8 cellular contexts compared by ENCODE assay signal in genomic region chr15:88620995-88621772, GRCh38. TPM values are rescaled to one million over a fixed set of nuclear protein-coding genes. Genes with fewer than 3 reads are reported as not detected.
DNase-seq lines count a peak whose midpoint lies in the region; FAIRE-seq and TF ChIP-seq lines count a peak whose summit lies in the region.

Gene AEN (plus strand): TSS chr15:88621340. CDS start chr15:88626210, 4,870 bp downstream.

- H3K27me3 ChIP-seq in DOHH2 (ENCODE audit: control insufficient read depth, low read length) = no peaks in the 10 kb centered on the region
- no peaks in the 10 kb centered on the region for H3K27me3 ChIP-seq in GM23248 (replicated peaks; ENCODE audit: insufficient read depth)
- H3K27me3 ChIP-seq in Karpas-422 (ENCODE audit: low read length) = no peaks in the 10 kb centered on the region
- H3K27me3 ChIP-seq in esophagus muscularis mucosa = peaks cover 0 to 9% (median 0%) of the 10 kb centered on the region in 4 donors

- 1% methylated on average over 61 to 71 of the region's 71 CpGs for WGBS in GM23248 (ENCODE audit: low coverage in 1 of 2, low lambda C conversion rate in 2 of 2, missing lambda C conversion rate in 2 of 2), 2 experiments
- WGBS in esophagus muscularis mucosa = under 1% methylated on average over 22 of the region's 71 CpGs

- H3K4me3 ChIP-seq in DOHH2 (ENCODE audit: low read length) (peak within 1 kb of the TSS; percentile 96), GM23248 (peak within 1 kb of the TSS; percentile 93), Karpas-422 (ENCODE audit: low read length) (peak within 1 kb of the TSS; percentile 87), esophagus muscularis mucosa (peak within 1 kb of the TSS; percentile 84 to 95 (median 88))

- H3K27ac ChIP-seq in DOHH2 (ENCODE audit: low read depth, low read length) = peak within 1 kb of the TSS; percentile 70
- peak within 1 kb of the TSS; percentile 98 for H3K27ac ChIP-seq in GM23248
- peak within 1 kb of the TSS; percentile 78 for H3K27ac ChIP-seq in Karpas-422 (ENCODE audit: low read length)
- H3K27ac ChIP-seq in esophagus muscularis mucosa (replicated peaks in 1 of 4) = peak within 1 kb of the TSS; percentile 82 to 94 (median 83)

- H3K36me3 ChIP-seq in DOHH2 (ENCODE audit: control insufficient read depth, low read length) (peaks cover 48% of the 10 kb centered on the region), GM23248 (ENCODE audit: low read depth) (no peaks in the 10 kb centered on the region), Karpas-422 (ENCODE audit: insufficient read depth, low read length) (peaks cover 8% of the 10 kb centered on the region; the same call in 1 of the 2 replicates), esophagus muscularis mucosa (peaks cover 3 to 5% (median 3%) of the 10 kb centered on the region in 4 donors)

- in situ Hi-C loops in GM23248 (cut with MboI) = no loop called here

- H3F3A ChIP-seq in DOHH2 (ENCODE audit: control insufficient read depth, insufficient read depth) (0 out of 2 replicates have a peak, but pooled peaks cover 2% of the 10 kb centered on the region), GM23248 (ENCODE audit: insufficient read depth) (peaks cover 27% of the 10 kb centered on the region)

- H3K9ac ChIP-seq in GM23248 = peak within 1 kb of the TSS; percentile 99
- H3K9ac ChIP-seq in Karpas-422 (ENCODE audit: low read length) = peak within 1 kb of the TSS; percentile 87

- peak; percentile 33 for TF ChIP-seq POLR2A in esophagus muscularis mucosa (IDR thresholded peaks at IDR 0.05; ENCODE audit: low read depth)

- TF ChIP-seq EP300 in esophagus muscularis mucosa (IDR thresholded peaks at IDR 0.05) = no peak

- DNase-seq in GM23248 (peak; percentile 99), Karpas-422 (peak; percentile 98), RCC 7860 (ENCODE audit: low spot score) (peak; percentile 90), esophagus muscularis mucosa (ENCODE audit: extremely low spot score) (peak; percentile 98), myocyte (ENCODE audit: low read depth) (peak; percentile 97)
- DNase-seq in activated T-cell treated with anti-CD3 and anti-CD28 coated beads, Interleukin-2, amount 50 U/mL, for 48 hours = peak; percentile 94 to 96
- DNase-seq in stimulated activated CD8-positive, alpha-beta memory T cell treated with anti-CD3 and anti-CD28 coated beads, Interleukin-7, amount 100 ng/mL, for 4 hours (ENCODE audit: low read depth in 2 of 2) = peak; percentile 89 to 93

- H4K20me1 ChIP-seq in DOHH2 (ENCODE audit: control insufficient read depth, insufficient read depth, low read depth, low read length) (peaks cover 21% of the 10 kb centered on the region), GM23248 (ENCODE audit: insufficient read depth) (no peaks in the 10 kb centered on the region; the same call in 1 of the 2 replicates), Karpas-422 (ENCODE audit: insufficient read depth, low read depth, low read length) (peaks cover 26% of the 10 kb centered on the region; the same call in 1 of the 2 replicates)

- peak within 1 kb of the TSS; percentile 69 for H2AFZ ChIP-seq in GM23248
- H2AFZ ChIP-seq in Karpas-422 (ENCODE audit: low read length) = peak within 1 kb of the TSS; percentile 62; the same call in 1 of the 2 replicates

- H3K4me2 ChIP-seq in DOHH2 (ENCODE audit: low read length) (peak within 1 kb of the TSS; percentile 89), GM23248 (ENCODE audit: unreplicated experiment) (peak within 1 kb of the TSS; percentile 97), Karpas-422 (ENCODE audit: low read depth, low read length, poor library complexity, severe bottlenecking) (peak within 1 kb of the TSS; percentile 88)

- TF ChIP-seq CTCF in DOHH2 (IDR thresholded peaks at IDR 0.05; ENCODE audit: low read depth, low read length, poor library complexity, severe bottlenecking) (no peak), esophagus muscularis mucosa (IDR thresholded peaks at IDR 0.05) (peak in 2 of 3 experiments; percentile 23 to 30)

- intact Hi-C loops in esophagus muscularis mucosa (cut with DNase I) = loop anchor here (5.0 kb wide), 2 partner anchors 154 to 276 kb away; partner anchors contain the start of genes HAPLN3, MRPL46 and MRPS11

- H3K9me2 ChIP-seq in DOHH2 (replicated peaks; ENCODE audit: control insufficient read depth, low read length) (no peaks in the 10 kb centered on the region), GM23248 (ENCODE audit: insufficient read depth) (no peaks in the 10 kb centered on the region), Karpas-422 (replicated peaks; ENCODE audit: insufficient read depth, low read length) (no peaks in the 10 kb centered on the region)

- H3K9me3 ChIP-seq in DOHH2 (ENCODE audit: control insufficient read depth, insufficient read depth, low read length) (no peaks in the 10 kb centered on the region), GM23248 (ENCODE audit: low read depth) (no peaks in the 10 kb centered on the region), Karpas-422 (ENCODE audit: low read length) (no peaks in the 10 kb centered on the region), esophagus muscularis mucosa (no peaks in the 10 kb centered on the region)

- H3K4me1 ChIP-seq in DOHH2 (ENCODE audit: control insufficient read depth, low read length) (peaks cover 39% of the 10 kb centered on the region), GM23248 (ENCODE audit: insufficient read depth) (peaks cover 27% of the 10 kb centered on the region), Karpas-422 (ENCODE audit: low read length) (peaks cover 33% of the 10 kb centered on the region), esophagus muscularis mucosa (peaks cover 26 to 51% (median 46%) of the 10 kb centered on the region in 4 donors)

- H3K79me2 ChIP-seq in DOHH2 (ENCODE audit: control insufficient read depth, low read length) (peaks cover 55% of the 10 kb centered on the region), GM23248 (ENCODE audit: insufficient read depth) (peaks cover 49% of the 10 kb centered on the region), Karpas-422 (ENCODE audit: low read length) (peaks cover 49% of the 10 kb centered on the region)

- peak; percentile 72 for FAIRE-seq in RCC 7860 (lab: Jason Lieb, UNC)

RNA-seq across cellular contexts. Expression of gene AEN, which starts in this region (rescaled TPM):
- 35.9 and 49.1 TPM in 2 replicates for total RNA-seq in GM23248 (2014; rRNA removed; shearing (Covaris generic))
- polyA plus RNA-seq in GM23248 (2016; fragmentation: Nextera tagmentation; extraction: Ambion mirVana) = 22.3 and 23.9 TPM in 2 replicates
- 18.1 and 36.3 TPM in 2 replicates for total RNA-seq in Karpas-422 (2014; rRNA removed; shearing (Covaris generic); ENCODE audit: low replicate concordance)
- total RNA-seq in esophagus muscularis mucosa (10 to 100 TPM; 13.3 to 29.0 (median 23.4) TPM), myocyte (50.3 and 52.3 TPM in 2 replicates)
- polyA plus RNA-seq in myocyte (2012) = 28.2 TPM

Comparison
In these comparisons a context has a peak if more than half of its experiments do, and no peak if none do; other contexts are left out.
1. Peak in every context shown above with its lines: DNase-seq, H3K4me3 ChIP-seq and H3K27ac ChIP-seq.